Comparison of ENCODE assay signal across 15 cellular contexts in the genomic region with DNA sequence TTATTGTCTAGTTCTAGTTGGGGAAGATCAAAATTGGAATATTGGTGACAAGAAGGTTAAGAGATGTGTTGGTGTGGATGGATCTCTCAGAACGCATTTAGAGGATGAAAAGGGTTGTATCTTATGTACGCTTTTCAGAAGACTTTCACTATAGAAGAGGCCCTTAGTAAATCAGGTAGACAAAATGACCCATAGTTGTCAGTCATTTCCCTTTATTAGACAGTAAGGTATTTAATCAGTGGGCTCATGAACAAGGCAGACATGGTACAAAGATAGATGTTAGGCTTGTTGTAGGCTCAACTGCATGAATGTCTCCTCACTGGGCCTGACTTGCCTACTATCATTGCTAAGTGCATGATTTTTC.
A peak's percentile ranks its signal among the peaks of the same experiment; 100 is the strongest.
DNase-seq lines count a peak whose midpoint lies in the region; ATAC-seq lines count a peak whose summit lies in the region.
"Had no signal": no experiment of that assay in that cellular context is flagged by ENCODE, and none has a peak within 500 bp of the region (broad histone marks: within the 10 kb centered on the region; RNA-seq: fewer than 3 reads in every experiment).

No MANE protein-coding gene starts in this region.

- no peaks in the 10 kb centered on the region for H3K36me3 Mint-ChIP-seq in activated naive CD4-positive, alpha-beta T cell treated with anti-CD3 and anti-CD28 coated beads, Interleukin-2, amount 50 U/mL, for 72 hours

- H3K27ac Mint-ChIP-seq in activated naive CD4-positive, alpha-beta T cell treated with anti-CD3 and anti-CD28 coated beads, Interleukin-2, amount 50 U/mL, for 72 hours: no peak overlapping the region
- H3K27ac Mint-ChIP-seq: B cell had no signal

- no peaks in the 10 kb centered on the region for H3K9me3 Mint-ChIP-seq in activated naive CD4-positive, alpha-beta T cell treated with anti-CD3 and anti-CD28 coated beads, Interleukin-2, amount 50 U/mL, for 72 hours

- ATAC-seq in GM18858 (IDR thresholded peaks at IDR 0.05; ENCODE audit: unreplicated experiment) (peak; percentile 41), GM21367 (IDR thresholded peaks at IDR 0.05; ENCODE audit: unreplicated experiment) (peak; percentile 23), HG02885 (IDR thresholded peaks at IDR 0.05; ENCODE audit: poor library complexity, unreplicated experiment) (peak; percentile 60), HG03460 (IDR thresholded peaks at IDR 0.05; ENCODE audit: unreplicated experiment) (peak; percentile 23)
- ATAC-seq in activated naive CD4-positive, alpha-beta T cell treated with anti-CD3 and anti-CD28 coated beads, Interleukin-2, amount 50 U/mL, for 72 hours: no peak

- no peak for DNase-seq in UCSD-AML1 (lab: John Stamatoyannopoulos, UW; ENCODE audit: unreplicated experiment)
- no peak for DNase-seq in activated naive CD4-positive, alpha-beta T cell treated with anti-CD3 and anti-CD28 coated beads, Interleukin-2, amount 50 U/mL, for 72 hours (ENCODE audit: low spot score in 2 of 2)
- no peak for DNase-seq in stimulated activated naive CD4-positive, alpha-beta T cell (lab: John Stamatoyannopoulos, UW)
- DNase-seq in activated CD4-positive, CD25-positive, alpha-beta regulatory T cell (lab: John Stamatoyannopoulos, UW): no peak
- DNase-seq: activated CD8-positive, alpha-beta memory T cell treated with anti-CD3 and anti-CD28 coated beads, Interleukin-2, amount 50 U/mL, for 48 hours; aorta; midbrain; NCI-H1417; stimulated activated CD4-positive, alpha-beta T cell treated with anti-CD3 and anti-CD28 coated beads, Interleukin-2, amount 100 ng/mL, for 24 hours; stomach had no signal

Comparison
In these comparisons a context has a peak if more than half of its experiments do, and no peak if none do; other contexts are left out.
1. ATAC-seq: peak in GM18858 (single experiment), GM21367 (single experiment), HG02885 (single experiment) and HG03460 (single experiment); none in activated naive CD4-positive, alpha-beta T cell treated with anti-CD3 and anti-CD28 coated beads, Interleukin-2, amount 50 U/mL, for 72 hours (0 of 2).